In genomic region chr4:133178960-133179359, GRCh38 we compare ENCODE assay signal across 24 cellular contexts. TPM values are rescaled to one million over a fixed set of nuclear protein-coding genes. Genes with fewer than 3 reads are reported as not detected.
"Had no signal": no experiment of that assay in that cellular context is flagged by ENCODE, and none has a peak within 500 bp of the region (broad histone marks: within the 10 kb centered on the region; RNA-seq: fewer than 3 reads in every experiment).

No MANE protein-coding gene starts in this region.

- H3K9me3 Mint-ChIP-seq: activated naive CD4-positive, alpha-beta T cell treated with anti-CD3 and anti-CD28 coated beads, Interleukin-2, amount 10 ng/mL, durations not matched to agents 7 days and 5 days; naive B cell; neural crest cell; T-helper 1 cell treated with Interleukin-12 subunit alpha and Interleukin-12 subunit beta and Interleukin-4 antibody, amounts not matched to agents 30 μg/mL and 1 μg/mL, for 36 hours had no signal

- H3K9ac ChIP-seq: parathyroid adenoma had no signal

- H3K79me2 ChIP-seq: parathyroid adenoma had no signal

- H3K27ac Mint-ChIP-seq: activated naive CD4-positive, alpha-beta T cell treated with anti-CD3 and anti-CD28 coated beads, Interleukin-2, amount 10 ng/mL, durations not matched to agents 7 days and 5 days; immature natural killer cell; naive B cell; stimulated activated naive CD8-positive, alpha-beta T cell treated with anti-CD3 and anti-CD28 coated beads, Interleukin-15, amount 100 ng/mL, for 72 hours; T-helper 1 cell treated with Interleukin-12 subunit alpha and Interleukin-12 subunit beta and Interleukin-4 antibody, amounts not matched to agents 30 μg/mL and 1 μg/mL, for 36 hours had no signal

- H3K4me3 Mint-ChIP-seq: activated naive CD4-positive, alpha-beta T cell treated with anti-CD3 and anti-CD28 coated beads, Interleukin-2, amount 10 ng/mL, durations not matched to agents 7 days and 5 days; immature natural killer cell; naive B cell; neural crest cell; stimulated activated naive CD8-positive, alpha-beta T cell treated with anti-CD3 and anti-CD28 coated beads, Interleukin-15, amount 100 ng/mL, for 72 hours; T-helper 1 cell treated with Interleukin-12 subunit alpha and Interleukin-12 subunit beta and Interleukin-4 antibody, amounts not matched to agents 30 μg/mL and 1 μg/mL, for 36 hours had no signal

- H3K4me1 ChIP-seq: body of pancreas, colonic mucosa, heart left ventricle, parathyroid adenoma, right lobe of liver, upper lobe of right lung had no signal

- ATAC-seq: body of pancreas; gastroesophageal sphincter; heart left ventricle; mucosa of descending colon; right lobe of liver; stimulated activated naive CD8-positive, alpha-beta T cell treated with anti-CD3 and anti-CD28 coated beads, Interleukin-15, amount 100 ng/mL, for 72 hours; upper lobe of right lung had no signal

- H2AFZ ChIP-seq: parathyroid adenoma had no signal

- H3K27me3 Mint-ChIP-seq: activated naive CD4-positive, alpha-beta T cell treated with anti-CD3 and anti-CD28 coated beads, Interleukin-2, amount 10 ng/mL, durations not matched to agents 7 days and 5 days; naive B cell; stimulated activated naive CD8-positive, alpha-beta T cell treated with anti-CD3 and anti-CD28 coated beads, Interleukin-15, amount 100 ng/mL, for 72 hours had no signal

- DNase-seq: activated CD4-positive, alpha-beta T cell treated with anti-CD3 and anti-CD28 coated beads, Interleukin-2, amount 50 U/mL, for 1 hour; activated CD8-positive, alpha-beta memory T cell treated with anti-CD3 and anti-CD28 coated beads, Interleukin-2, amount 50 U/mL, for 48 hours; activated effector memory CD4-positive, alpha-beta T cell treated with Interleukin-2 at 50 U/mL for 16 hours; activated naive CD4-positive, alpha-beta T cell treated with anti-CD3 and anti-CD28 coated beads, Interleukin-2, amount 10 ng/mL, durations not matched to agents 7 days and 5 days; activated T-cell treated with anti-CD3 and anti-CD28 coated beads, Interleukin-2, amount 50 U/mL, for 48 hours; body of pancreas; caudate nucleus; colonic mucosa; erythroblast; heart left ventricle; immature natural killer cell; kidney glomerular epithelial cell; mesenchymal stem cell; mucosa of descending colon; naive B cell; right lobe of liver; small intestine; stimulated activated CD4-positive, alpha-beta T cell treated with anti-CD3 and anti-CD28 coated beads, Interleukin-4, amount 100 ng/mL, for 1 hour; stimulated activated naive CD8-positive, alpha-beta T cell treated with anti-CD3 and anti-CD28 coated beads, Interleukin-15, amount 100 ng/mL, for 72 hours; upper lobe of right lung had no signal

- H3K27me3 ChIP-seq: body of pancreas, colonic mucosa, gastroesophageal sphincter, heart left ventricle, right lobe of liver, upper lobe of right lung had no signal

- H3K36me3 Mint-ChIP-seq: activated naive CD4-positive, alpha-beta T cell treated with anti-CD3 and anti-CD28 coated beads, Interleukin-2, amount 10 ng/mL, durations not matched to agents 7 days and 5 days; immature natural killer cell; naive B cell had no signal

- H3K27ac ChIP-seq: body of pancreas, colonic mucosa, gastroesophageal sphincter, heart left ventricle, parathyroid adenoma, right lobe of liver, upper lobe of right lung had no signal

- H3K36me3 ChIP-seq: colonic mucosa, gastroesophageal sphincter, heart left ventricle, right lobe of liver, upper lobe of right lung had no signal

- H3K4me1 Mint-ChIP-seq: activated naive CD4-positive, alpha-beta T cell treated with anti-CD3 and anti-CD28 coated beads, Interleukin-2, amount 10 ng/mL, durations not matched to agents 7 days and 5 days; immature natural killer cell; naive B cell; neural crest cell; stimulated activated naive CD8-positive, alpha-beta T cell treated with anti-CD3 and anti-CD28 coated beads, Interleukin-15, amount 100 ng/mL, for 72 hours had no signal

- H3K9me3 ChIP-seq: body of pancreas, colonic mucosa, gastroesophageal sphincter, heart left ventricle, mucosa of descending colon, right lobe of liver, upper lobe of right lung had no signal

- H3K4me3 ChIP-seq: body of pancreas, colonic mucosa, gastroesophageal sphincter, heart left ventricle, mucosa of descending colon, right lobe of liver, upper lobe of right lung had no signal

RNA-seq across cellular contexts. Expression of gene PCDH10, which starts 29.9 kb away (rescaled TPM):
- polyA plus RNA-seq: immature natural killer cell had no signal
